Comparison of ENCODE assay signal across 8 cellular contexts in the genomic region with DNA sequence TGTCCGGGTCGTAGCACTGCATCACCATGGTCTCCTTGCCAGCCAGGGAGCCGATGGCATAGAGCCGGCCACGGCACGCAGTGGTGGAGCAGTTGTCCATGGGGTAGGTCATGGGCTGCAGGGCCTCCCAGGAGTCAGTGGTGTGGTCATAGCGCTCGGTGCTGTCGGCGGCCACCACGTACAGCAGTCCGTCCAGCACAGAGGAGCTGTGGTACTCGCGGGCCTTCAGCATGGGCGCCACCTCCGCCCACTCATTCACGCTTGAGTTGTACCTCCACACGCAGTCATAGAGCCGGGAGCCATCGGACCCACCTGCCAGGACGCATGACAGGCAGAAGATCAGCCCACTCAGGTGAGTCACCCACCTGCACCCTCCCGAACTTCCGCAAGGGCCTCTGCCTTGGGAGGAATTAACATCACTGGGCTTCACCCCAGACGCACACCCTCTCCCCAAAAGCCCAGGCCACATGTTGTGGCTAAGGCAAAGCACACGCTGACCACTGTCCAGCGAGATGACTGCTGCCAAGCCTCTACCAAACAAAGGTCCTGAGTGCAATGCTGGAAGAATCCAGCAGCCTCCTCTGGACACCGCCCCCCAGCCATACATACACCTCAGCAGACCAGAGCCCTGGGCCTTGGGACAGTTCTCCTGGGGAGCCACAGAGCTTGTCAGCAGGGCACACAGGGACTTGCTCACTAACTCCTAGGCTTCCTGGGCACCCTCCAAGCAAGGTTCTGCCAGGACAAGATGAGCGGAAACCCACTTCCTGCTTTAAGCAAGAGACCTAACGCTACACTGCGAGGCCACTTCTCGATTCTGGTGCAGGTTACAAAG. TPM values are rescaled to one million over a fixed set of nuclear protein-coding genes. Genes with fewer than 3 reads are reported as not detected.
DNase-seq lines count a peak whose midpoint lies in the region; ATAC-seq and TF ChIP-seq lines count a peak whose summit lies in the region.

No MANE protein-coding gene starts in this region.

- H3K79me2 ChIP-seq in KMS-11 (ENCODE audit: insufficient read depth, low read depth) = peaks cover 64% of the 10 kb centered on the region

- TF ChIP-seq POLR2A in esophagus muscularis mucosa (IDR thresholded peaks at IDR 0.05; ENCODE audit: low read depth) (no peak), sigmoid colon (IDR thresholded peaks at IDR 0.05) (no peak)

- peak; percentile 75 for DNase-seq in activated CD8-positive, alpha-beta memory T cell treated with anti-CD3 and anti-CD28 coated beads for 24 hours
- DNase-seq in esophagus muscularis mucosa (ENCODE audit: extremely low spot score) (no peak), sigmoid colon (no peak), NCI-H82 (lab: John Stamatoyannopoulos, UW) (no peak), LoVo (ENCODE audit: low spot score) (no peak), NCI-H2081 (lab: John Stamatoyannopoulos, UW) (no peak)

- no peak overlapping the region for H3K27ac ChIP-seq in KMS-11
- peak overlapping the region; percentile 96 to 99 (median 98) for H3K27ac ChIP-seq in esophagus muscularis mucosa (replicated peaks in 1 of 4)
- H3K27ac ChIP-seq in sigmoid colon = peak overlapping the region; percentile 97 to 99 (median 98)

- H3K4me2 ChIP-seq in KMS-11 = peak overlapping the region; percentile 100; the same call in 1 of the 2 replicates

- no peaks in the 10 kb centered on the region for H3K9me3 ChIP-seq in esophagus muscularis mucosa
- no peaks in the 10 kb centered on the region for H3K9me3 ChIP-seq in sigmoid colon

- no peak overlapping the region for H3K9ac ChIP-seq in KMS-11

- no peak overlapping the region for H3K4me3 ChIP-seq in KMS-11 (IDR thresholded peaks at IDR 0.05; ENCODE audit: insufficient read depth, low read depth, low read length)
- H3K4me3 ChIP-seq in esophagus muscularis mucosa = peak overlapping the region; percentile 70 to 83 (median 76)
- peak overlapping the region; percentile 77 to 96 (median 89) for H3K4me3 ChIP-seq in sigmoid colon

- TF ChIP-seq CTCF in KMS-11 (conservative IDR thresholded peaks at IDR 0.05; ENCODE audit: low read depth, low read length) (no peak), esophagus muscularis mucosa (IDR thresholded peaks at IDR 0.05) (no peak), sigmoid colon (IDR thresholded peaks at IDR 0.05) (no peak)

- H3K27me3 ChIP-seq in KMS-11 (ENCODE audit: insufficient read depth, low read depth) = no peaks in the 10 kb centered on the region
- H3K27me3 ChIP-seq in esophagus muscularis mucosa = no peaks in the 10 kb centered on the region
- no peaks in the 10 kb centered on the region for H3K27me3 ChIP-seq in sigmoid colon

- WGBS in esophagus muscularis mucosa = 38% methylated on average over 11 of the region's 31 CpGs
- 77 to 88% methylated on average over 31 of the region's 31 CpGs for WGBS in sigmoid colon, 2 donors

- intact Hi-C loops in esophagus muscularis mucosa (cut with DNase I) = no loop called here
- intact Hi-C loops in sigmoid colon (cut with DNase I) = loop anchor here (5.0 kb wide), 2 partner anchors 38 to 42 kb away; a partner anchor contains a TSS

- peaks cover 11% of the 10 kb centered on the region; the same call in 1 of the 2 replicates for H3K36me3 ChIP-seq in KMS-11 (ENCODE audit: insufficient read depth)
- peaks cover 43 to 54% (median 51%) of the 10 kb centered on the region in 4 donors for H3K36me3 ChIP-seq in esophagus muscularis mucosa
- H3K36me3 ChIP-seq in sigmoid colon = peaks cover 30 to 52% (median 45%) of the 10 kb centered on the region in 4 donors

- no peak overlapping the region for H2AFZ ChIP-seq in KMS-11 (ENCODE audit: low read depth)

- peaks cover 28% of the 10 kb centered on the region; the same call in 1 of the 2 replicates for H4K20me1 ChIP-seq in KMS-11 (ENCODE audit: insufficient read depth)

- TF ChIP-seq EP300 in esophagus muscularis mucosa (IDR thresholded peaks at IDR 0.05) = no peak
- TF ChIP-seq EP300 in sigmoid colon (IDR thresholded peaks at IDR 0.05) = no peak

- no peak for ATAC-seq in HG03280 (IDR thresholded peaks at IDR 0.05; ENCODE audit: unreplicated experiment)

- H3K4me1 ChIP-seq in KMS-11 (ENCODE audit: low read depth, poor library complexity, severe bottlenecking) (peaks cover 29% of the 10 kb centered on the region), esophagus muscularis mucosa (peaks cover 66 to 72% (median 68%) of the 10 kb centered on the region in 4 donors), sigmoid colon (peaks cover 0 to 65% (median 61%) of the 10 kb centered on the region in 4 donors)

RNA-seq across cellular contexts. Expression of a gene that starts 3.3 kb away (rescaled TPM):
- total RNA-seq in esophagus muscularis mucosa = 100 to 1,000 TPM in 3 of 4 donors, 10 to 100 TPM in 1; 98.4 to 184 (median 130) TPM
- 10 to 100 TPM; 54.0 to 83.6 (median 73.2) TPM for total RNA-seq in sigmoid colon
- 10 to 100 TPM in 1 of 3 donors, 1 to 10 TPM in 2; 4.8 to 12.0 (median 5.1) TPM for polyA plus RNA-seq in sigmoid colon

RNA-seq across cellular contexts. Expression of a gene that starts 14.2 kb away (rescaled TPM):
- total RNA-seq in esophagus muscularis mucosa (10 to 100 TPM; 16.6 to 32.1 (median 27.9) TPM), sigmoid colon (10 to 100 TPM; 12.5 to 19.4 (median 15.9) TPM)
- polyA plus RNA-seq in sigmoid colon = 1 to 10 TPM; 3.9 to 6.7 (median 4.2) TPM

RNA-seq across cellular contexts. Expression of a gene that starts 19.6 kb away (rescaled TPM):
- total RNA-seq in esophagus muscularis mucosa = 10 to 100 TPM; 15.0 to 24.9 (median 16.4) TPM
- total RNA-seq in sigmoid colon = 10 to 100 TPM; 14.4 to 26.8 (median 16.3) TPM
- polyA plus RNA-seq in sigmoid colon = 10 to 100 TPM; 15.0 to 31.3 (median 23.4) TPM

RNA-seq across cellular contexts. Expression of a gene that starts 25.3 kb away (rescaled TPM):
- total RNA-seq in esophagus muscularis mucosa (10 to 100 TPM; 13.8 to 34.6 (median 25.0) TPM), sigmoid colon (10 to 100 TPM; 22.7 to 30.6 (median 26.6) TPM)
- polyA plus RNA-seq in sigmoid colon = 10 to 100 TPM; 12.6 to 20.5 (median 15.3) TPM

RNA-seq across cellular contexts. Expression of a gene that starts 44.3 kb away (rescaled TPM):
- total RNA-seq in esophagus muscularis mucosa (not detected), sigmoid colon (under 1 TPM in 1 of 4 donors, not detected in 3; 0.36 TPM)
- polyA plus RNA-seq in sigmoid colon = under 1 TPM in 1 of 3 donors, not detected in 2; 0.10 TPM
